ENCODE assay signal across 1 cellular context in genomic region chr1:40476924-40477679, GRCh38.
TF ChIP-seq lines count a peak whose summit lies in the region.

Gene ZFP69, plus strand, starts transcription at chr1:40477290. Its CDS starts 2,072 bp downstream, at chr1:40479362.

TF ChIP-seq in HepG2, 621 proteins besides CTCF, POLR2A, EP300 and RAD21 (continued from another document and continues in another):
- TF ChIP-seq RERE (CRISPR knock-in tag; IDR thresholded peaks at IDR 0.05; ENCODE audit: low read depth), result no peak
- TF ChIP-seq RFXANK (CRISPR knock-in tag; IDR thresholded peaks at IDR 0.05), result no peak
- no peak for TF ChIP-seq ZNF569 (CRISPR knock-in tag; IDR thresholded peaks at IDR 0.05; ENCODE audit: borderline replicate concordance)
- peak; percentile 89; the same call in 1 of the 2 replicates for TF ChIP-seq NR0B2 (CRISPR knock-in tag; IDR thresholded peaks at IDR 0.05)
- peak; percentile 59 for TF ChIP-seq YY1 (IDR thresholded peaks at IDR 0.05; ENCODE audit: insufficient read depth, insufficient replicate concordance, low read depth, low read length)
- TF ChIP-seq THAP11 (CRISPR knock-in tag; IDR thresholded peaks at IDR 0.05), result peak; percentile 75
- no peak for TF ChIP-seq ZNF782 (CRISPR knock-in tag; IDR thresholded peaks at IDR 0.05; ENCODE audit: borderline replicate concordance)
- TF ChIP-seq HDAC2 (CRISPR knock-in tag; IDR thresholded peaks at IDR 0.05), result 0 out of 2 replicates have a peak, but pooled peaks have one; percentile 13
- TF ChIP-seq BCL3 (CRISPR knock-in tag; IDR thresholded peaks at IDR 0.05), result peak; percentile 28; the same call in 1 of the 2 replicates
- peak; percentile 36; the same call in 1 of the 2 replicates for TF ChIP-seq ZNF788 (CRISPR knock-in tag; IDR thresholded peaks at IDR 0.05; ENCODE audit: borderline replicate concordance)
- no peak for TF ChIP-seq ZNF207 (IDR thresholded peaks at IDR 0.05; ENCODE audit: borderline replicate concordance)
- no peak for TF ChIP-seq PAF1 (CRISPR knock-in tag; IDR thresholded peaks at IDR 0.05)
- TF ChIP-seq ZNF570 (CRISPR knock-in tag; IDR thresholded peaks at IDR 0.05; ENCODE audit: borderline replicate concordance), result no peak
- peak; percentile 62; the same call in 1 of the 2 replicates for TF ChIP-seq ZNF574 (CRISPR knock-in tag; IDR thresholded peaks at IDR 0.05)
- TF ChIP-seq EED (CRISPR knock-in tag; IDR thresholded peaks at IDR 0.05), result peak; percentile 22; the same call in 1 of the 2 replicates
- TF ChIP-seq SNAPC4 (CRISPR knock-in tag; IDR thresholded peaks at IDR 0.05), result 0 out of 2 replicates have a peak, but pooled peaks have one; percentile 43
- no peak for TF ChIP-seq ERF (CRISPR knock-in tag; IDR thresholded peaks at IDR 0.05)
- TF ChIP-seq ETV5 (CRISPR knock-in tag; IDR thresholded peaks at IDR 0.05; ENCODE audit: borderline replicate concordance), result peak; percentile 54; the same call in 1 of the 2 replicates
- TF ChIP-seq PBX3 (CRISPR knock-in tag; IDR thresholded peaks at IDR 0.05; ENCODE audit: borderline replicate concordance), result no peak
- peak; percentile 64 for TF ChIP-seq ZMYM4 (CRISPR knock-in tag; IDR thresholded peaks at IDR 0.05)
- TF ChIP-seq STAG1 (CRISPR knock-in tag; IDR thresholded peaks at IDR 0.05), result no peak
- TF ChIP-seq SP5 (CRISPR knock-in tag; IDR thresholded peaks at IDR 0.05; ENCODE audit: borderline replicate concordance, low read depth), result peak; percentile 81
- no peak for TF ChIP-seq ZNF616 (CRISPR knock-in tag; IDR thresholded peaks at IDR 0.05; ENCODE audit: low read depth)
- no peak; the same call in 1 of the 2 replicates for TF ChIP-seq TAF1 (CRISPR knock-in tag; IDR thresholded peaks at IDR 0.05)
- TF ChIP-seq ZNF629 (CRISPR knock-in tag; conservative IDR thresholded peaks at IDR 0.05), result no peak
- TF ChIP-seq ZNF160 (CRISPR knock-in tag; IDR thresholded peaks at IDR 0.05), result 0 out of 2 replicates have a peak, but pooled peaks have one; percentile 59
- 0 out of 2 replicates have a peak, but pooled peaks have one; percentile 12 for TF ChIP-seq RXRB (CRISPR knock-in tag; IDR thresholded peaks at IDR 0.05; ENCODE audit: borderline replicate concordance)
- TF ChIP-seq ZNF749 (CRISPR knock-in tag; IDR thresholded peaks at IDR 0.05; ENCODE audit: borderline replicate concordance), result peak; percentile 74; the same call in 1 of the 2 replicates
- no peak for TF ChIP-seq JUN (CRISPR knock-in tag; IDR thresholded peaks at IDR 0.05)
- peak; percentile 69; the same call in 1 of the 2 replicates for TF ChIP-seq ZGPAT (CRISPR knock-in tag; IDR thresholded peaks at IDR 0.05)
- TF ChIP-seq LCORL (IDR thresholded peaks at IDR 0.05), result no peak
- TF ChIP-seq LCORL (CRISPR knock-in tag; IDR thresholded peaks at IDR 0.05), result peak; percentile 15; the same call in 1 of the 2 replicates
- TF ChIP-seq SMC3 (IDR thresholded peaks at IDR 0.05; ENCODE audit: low read length), result no peak
- TF ChIP-seq ZNF281 (CRISPR knock-in tag; IDR thresholded peaks at IDR 0.05; ENCODE audit: borderline replicate concordance), result no peak
- peak; percentile 32; the same call in 1 of the 3 replicates for TF ChIP-seq MXI1 (IDR thresholded peaks at IDR 0.05; ENCODE audit: borderline replicate concordance, low read depth, low read length)
- TF ChIP-seq ATF7-NPFF (CRISPR knock-in tag; IDR thresholded peaks at IDR 0.05; ENCODE audit: low read depth), result peak; percentile 71; the same call in 1 of the 2 replicates
- TF ChIP-seq ELF1 (CRISPR knock-in tag; IDR thresholded peaks at IDR 0.05), result peak; percentile 94
